Comparison of ENCODE assay signal across 1 cellular context in genomic region chr7:99326408-99326782, GRCh38.
A peak's percentile ranks its signal among the peaks of the same experiment; 100 is the strongest.
TF ChIP-seq lines count a peak whose summit lies in the region.

No MANE protein-coding gene starts in this region.

TF ChIP-seq in HepG2, 621 proteins besides CTCF, POLR2A, EP300 and RAD21:
- TF ChIP-seq MYNN (CRISPR knock-in tag; IDR thresholded peaks at IDR 0.05; ENCODE audit: low read depth) = no peak
- peak; percentile 8 for TF ChIP-seq SRSF1 (optimal IDR thresholded peaks at IDR 0.05; ENCODE audit: low read depth, low read length)
- 0 out of 2 replicates have a peak, but pooled peaks have one; percentile 19 for TF ChIP-seq ARID2 (CRISPR knock-in tag; IDR thresholded peaks at IDR 0.05; ENCODE audit: borderline replicate concordance)
- 0 out of 2 replicates have a peak, but pooled peaks have one; percentile 3 for TF ChIP-seq ZSCAN25 (CRISPR knock-in tag; IDR thresholded peaks at IDR 0.05)
- no peak for TF ChIP-seq ZFAT (CRISPR knock-in tag; conservative IDR thresholded peaks at IDR 0.05)
